ENCODE assay signal across 11 cellular contexts in the genomic region with DNA sequence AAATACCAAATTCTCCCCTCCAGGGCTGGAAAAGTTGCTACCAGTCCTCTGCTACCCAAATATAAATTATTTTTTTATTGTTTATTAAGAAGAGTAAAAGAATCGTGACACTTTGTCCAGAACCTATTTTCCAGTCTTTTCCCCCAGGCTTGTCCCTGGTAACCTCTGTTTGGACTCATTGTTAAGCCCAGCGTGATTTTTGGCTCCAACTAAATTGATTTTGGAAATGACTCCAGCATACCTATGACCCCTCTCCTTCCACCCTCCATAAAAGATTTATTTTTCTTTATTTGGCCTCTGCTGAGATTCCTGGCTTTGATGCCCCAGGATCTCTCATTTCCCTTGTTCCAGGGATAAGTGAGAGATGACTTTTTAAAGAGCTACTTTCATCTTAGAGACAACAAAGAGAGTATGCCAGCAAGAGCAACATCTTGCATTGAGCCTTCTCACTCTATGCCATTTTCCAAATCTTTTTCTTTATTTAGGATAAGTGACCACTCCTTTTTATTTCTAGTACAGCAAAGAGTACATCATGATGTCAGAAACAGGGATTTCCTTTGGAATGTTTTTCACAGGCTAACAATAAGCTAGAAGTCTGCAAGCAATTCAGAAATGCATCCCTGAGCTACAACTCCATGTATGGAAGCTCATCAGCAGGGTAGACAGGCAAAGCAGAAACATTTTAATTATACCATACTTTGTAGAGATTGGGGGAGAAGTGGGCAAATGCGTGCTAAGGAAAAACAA.
DNase-seq lines count a peak whose midpoint lies in the region; ATAC-seq and TF ChIP-seq lines count a peak whose summit lies in the region.
"Had no signal": no experiment of that assay in that cellular context is flagged by ENCODE, and none has a peak within 500 bp of the region (broad histone marks: within the 10 kb centered on the region; RNA-seq: fewer than 3 reads in every experiment).

No MANE protein-coding gene starts in this region.

- no peak for ATAC-seq in activated T-cell treated with anti-CD3 and anti-CD28 coated beads, Interleukin-2, amount 50 U/mL, for 4 hours
- ATAC-seq in thoracic aorta (ENCODE audit: insufficient number of reproducible peaks, low FRiP score, low read depth) (no peak), HG02938 (IDR thresholded peaks at IDR 0.05; ENCODE audit: unreplicated experiment) (no peak)

- peaks cover 81% of the 10 kb centered on the region for H3K36me3 Mint-ChIP-seq in activated T-cell treated with anti-CD3 and anti-CD28 coated beads, Interleukin-2, amount 50 U/mL, for 4 hours (ENCODE audit: insufficient read depth)

- peak overlapping the region; percentile 89 for H3K4me3 Mint-ChIP-seq in activated T-cell treated with anti-CD3 and anti-CD28 coated beads, Interleukin-2, amount 50 U/mL, for 4 hours
- H3K4me3 Mint-ChIP-seq: dendritic cell treated with granulocyte-macrophage colony-stimulating factor and Interleukin-4, amounts not matched to agents 40 ng/mL and 50 ng/mL, for 4 days had no signal

- H3K4me3 ChIP-seq in adipocyte (ENCODE audit: low read length), result no peak overlapping the region
- H3K4me3 ChIP-seq in mucosa of rectum (ENCODE audit: low read length in 2 of 2), result no peak overlapping the region
- no peak overlapping the region for H3K4me3 ChIP-seq in thoracic aorta

- H3K9me3 Mint-ChIP-seq in activated T-cell treated with anti-CD3 and anti-CD28 coated beads, Interleukin-2, amount 50 U/mL, for 4 hours, result no peaks in the 10 kb centered on the region
- H3K9me3 Mint-ChIP-seq: dendritic cell treated with granulocyte-macrophage colony-stimulating factor and Interleukin-4, amounts not matched to agents 40 ng/mL and 50 ng/mL, for 4 days had no signal

- peaks cover 79% of the 10 kb centered on the region for H3K4me1 Mint-ChIP-seq in activated T-cell treated with anti-CD3 and anti-CD28 coated beads, Interleukin-2, amount 50 U/mL, for 4 hours (ENCODE audit: low read depth)

- no peaks in the 10 kb centered on the region for H3K27me3 Mint-ChIP-seq in activated T-cell treated with anti-CD3 and anti-CD28 coated beads, Interleukin-2, amount 50 U/mL, for 4 hours (ENCODE audit: low read depth)
- H3K27me3 Mint-ChIP-seq: dendritic cell treated with granulocyte-macrophage colony-stimulating factor and Interleukin-4, amounts not matched to agents 40 ng/mL and 50 ng/mL, for 4 days had no signal

- no peak for TF ChIP-seq CTCF in thoracic aorta (IDR thresholded peaks at IDR 0.05)

- H3K9me3 ChIP-seq in adipocyte (ENCODE audit: control insufficient read depth, low read length) (no peaks in the 10 kb centered on the region), mucosa of rectum (ENCODE audit: control insufficient read depth in 2 of 2, low read length in 2 of 2) (no peaks in the 10 kb centered on the region), thoracic aorta (no peaks in the 10 kb centered on the region)

- peak overlapping the region; percentile 11 to 51 for H3K27ac ChIP-seq in mucosa of rectum (ENCODE audit: low read depth in 2 of 2, low read length in 2 of 2)
- H3K27ac ChIP-seq in thoracic aorta, result peak overlapping the region; percentile 20 to 61

- H3K4me1 ChIP-seq in adipocyte (ENCODE audit: control insufficient read depth, insufficient read depth, low read length) (peaks cover 47% of the 10 kb centered on the region), mucosa of rectum (ENCODE audit: control insufficient read depth in 2 of 2, insufficient read depth in 2 of 2, low read length in 2 of 2) (peaks cover 5 to 9% of the 10 kb centered on the region in 2 donors), thoracic aorta (ENCODE audit: control insufficient read depth in 1 of 2, low read depth in 2 of 2) (peaks cover 48 to 58% of the 10 kb centered on the region in 2 donors)

- H3K9ac ChIP-seq in adipocyte (ENCODE audit: low read length), result no peak overlapping the region
- no peak overlapping the region for H3K9ac ChIP-seq in mucosa of rectum (ENCODE audit: low read depth in 1 of 2, low read length in 2 of 2)

- no peak for DNase-seq in activated T-cell treated with anti-CD3 and anti-CD28 coated beads, Interleukin-2, amount 50 U/mL, for 4 hours
- no peak for DNase-seq in activated T-cell treated with anti-CD3 and anti-CD28 coated beads, Interleukin-2, amount 50 U/mL, for 1 hour
- peak; percentile 25 for DNase-seq in adipocyte (ENCODE audit: low read depth)
- DNase-seq in thoracic aorta (ENCODE audit: low spot score), result no peak
- DNase-seq in hepatic stellate cell (ENCODE audit: low spot score), result no peak
- no peak for DNase-seq in DMS79 (lab: John Stamatoyannopoulos, UW)
- DNase-seq: EL, NCI-H226 had no signal

- H3K27me3 ChIP-seq in adipocyte (replicated peaks; ENCODE audit: control insufficient read depth, insufficient read depth, low read length), result peaks cover 8% of the 10 kb centered on the region
- no peaks in the 10 kb centered on the region for H3K27me3 ChIP-seq in mucosa of rectum (ENCODE audit: control insufficient read depth in 2 of 2, insufficient read depth in 2 of 2, low read length in 2 of 2)
- H3K27me3 ChIP-seq in thoracic aorta (replicated peaks; ENCODE audit: insufficient read depth), result no peaks in the 10 kb centered on the region

- no peaks in the 10 kb centered on the region for H3K36me3 ChIP-seq in adipocyte (ENCODE audit: control insufficient read depth, insufficient read depth, low read length, severe bottlenecking)
- H3K36me3 ChIP-seq in mucosa of rectum (ENCODE audit: control insufficient read depth in 2 of 2, insufficient read depth in 2 of 2, low read length in 2 of 2), result no peaks in the 10 kb centered on the region
- H3K36me3 ChIP-seq in thoracic aorta, result no peaks in the 10 kb centered on the region
